8 cellular contexts compared by ENCODE assay signal in genomic region chr6:27472182-27472616, GRCh38. TPM values are rescaled to one million over a fixed set of nuclear protein-coding genes. Genes with fewer than 3 reads are reported as not detected.
A peak's percentile ranks its signal among the peaks of the same experiment; 100 is the strongest.
DNase-seq lines count a peak whose midpoint lies in the region; ATAC-seq and TF ChIP-seq lines count a peak whose summit lies in the region.

No MANE protein-coding gene starts in this region.

- H3K27ac ChIP-seq in HL-60 (replicated peaks): peak overlapping the region; percentile 88
- H3K27ac ChIP-seq in OCI-LY1 (ENCODE audit: low read depth, low read length, poor library complexity, severe bottlenecking): peak overlapping the region; percentile 90
- peak overlapping the region; percentile 74 for H3K27ac ChIP-seq in neural progenitor cell

- peaks cover 46% of the 10 kb centered on the region for H3K4me1 Mint-ChIP-seq in activated T-helper 1 cell treated with anti-CD3 and anti-CD28 coated beads, Interleukin-12 subunit alpha, Interleukin-12 subunit beta, Interleukin-2, Interleukin-4 antibody, amounts not matched to agents 30 ng/mL and 10 ng/mL and 1 ng/mL, durations not matched to agents 14 hours and 24 hours and 36 hours (ENCODE audit: low read depth)
- peaks cover 17% of the 10 kb centered on the region for H3K4me1 Mint-ChIP-seq in neural progenitor cell

- H2AFZ ChIP-seq in OCI-LY1 (ENCODE audit: low read length) (peak overlapping the region; percentile 38; the same call in 1 of the 2 replicates), neural progenitor cell (replicated peaks) (peak overlapping the region; percentile 96)

- peak overlapping the region; percentile 89 for H3K4me3 Mint-ChIP-seq in activated T-helper 1 cell treated with anti-CD3 and anti-CD28 coated beads, Interleukin-12 subunit alpha, Interleukin-12 subunit beta, Interleukin-2, Interleukin-4 antibody, amounts not matched to agents 30 ng/mL and 10 ng/mL and 1 ng/mL, durations not matched to agents 14 hours and 24 hours and 36 hours
- peak overlapping the region; percentile 88 for H3K4me3 Mint-ChIP-seq in neural progenitor cell

- intact Hi-C loops in activated T-helper 1 cell treated with anti-CD3 and anti-CD28 coated beads, Interleukin-12 subunit alpha, Interleukin-12 subunit beta, Interleukin-2, Interleukin-4 antibody, amounts not matched to agents 30 ng/mL and 10 ng/mL and 1 ng/mL, durations not matched to agents 14 hours and 24 hours and 36 hours (cut with micrococcal nuclease): loop anchor here (1.0 to 10.0 kb wide), 10 partner anchors 280 to 1516 kb away; partner anchors contain the start of genes ABT1, ZKSCAN8 and ZSCAN26

- H3K4me3 ChIP-seq in HL-60 (replicated peaks; ENCODE audit: insufficient read depth, low read length) (peak overlapping the region; percentile 70), OCI-LY1 (ENCODE audit: low read depth, low read length, poor library complexity, severe bottlenecking) (peak overlapping the region; percentile 93), fibroblast of the aortic adventitia (ENCODE audit: low read depth, low read length) (peak overlapping the region; percentile 86), neural progenitor cell (peak overlapping the region; percentile 62)

- H3K9me3 ChIP-seq in OCI-LY1 (ENCODE audit: low read length): peaks cover 18% of the 10 kb centered on the region
- no peaks in the 10 kb centered on the region for H3K9me3 ChIP-seq in neural progenitor cell (ENCODE audit: low read depth)

- H4K20me1 ChIP-seq in OCI-LY1 (ENCODE audit: insufficient read depth, low read length): no peaks in the 10 kb centered on the region
- no peaks in the 10 kb centered on the region for H4K20me1 ChIP-seq in neural progenitor cell (ENCODE audit: low read depth)

- peaks cover 9% of the 10 kb centered on the region for H3K9me3 Mint-ChIP-seq in activated T-helper 1 cell treated with anti-CD3 and anti-CD28 coated beads, Interleukin-12 subunit alpha, Interleukin-12 subunit beta, Interleukin-2, Interleukin-4 antibody, amounts not matched to agents 30 ng/mL and 10 ng/mL and 1 ng/mL, durations not matched to agents 14 hours and 24 hours and 36 hours
- H3K9me3 Mint-ChIP-seq in neural progenitor cell: peaks cover 28% of the 10 kb centered on the region

- H3K4me2 ChIP-seq in OCI-LY1 (ENCODE audit: low read length): peak overlapping the region; percentile 99
- H3K4me2 ChIP-seq in neural progenitor cell: peak overlapping the region; percentile 96

- no peaks in the 10 kb centered on the region for H3K27me3 Mint-ChIP-seq in activated T-helper 1 cell treated with anti-CD3 and anti-CD28 coated beads, Interleukin-12 subunit alpha, Interleukin-12 subunit beta, Interleukin-2, Interleukin-4 antibody, amounts not matched to agents 30 ng/mL and 10 ng/mL and 1 ng/mL, durations not matched to agents 14 hours and 24 hours and 36 hours (ENCODE audit: insufficient read depth)
- H3K27me3 Mint-ChIP-seq in neural progenitor cell (ENCODE audit: insufficient read depth, low read depth): peaks cover 4% of the 10 kb centered on the region

- peaks cover 37% of the 10 kb centered on the region for H3K36me3 Mint-ChIP-seq in activated T-helper 1 cell treated with anti-CD3 and anti-CD28 coated beads, Interleukin-12 subunit alpha, Interleukin-12 subunit beta, Interleukin-2, Interleukin-4 antibody, amounts not matched to agents 30 ng/mL and 10 ng/mL and 1 ng/mL, durations not matched to agents 14 hours and 24 hours and 36 hours (ENCODE audit: low read depth)
- H3K36me3 Mint-ChIP-seq in neural progenitor cell: peaks cover 44% of the 10 kb centered on the region

- peaks cover 45% of the 10 kb centered on the region for H3K36me3 ChIP-seq in OCI-LY1 (ENCODE audit: insufficient read depth, low read length)
- H3K36me3 ChIP-seq in neural progenitor cell: no peaks in the 10 kb centered on the region

- no peaks in the 10 kb centered on the region for H3K9me2 ChIP-seq in OCI-LY1 (ENCODE audit: low read depth, low read length)

- H3K4me1 ChIP-seq in OCI-LY1 (ENCODE audit: insufficient read depth, low read length, severe bottlenecking) (peaks cover 20% of the 10 kb centered on the region), neural progenitor cell (peaks cover 17% of the 10 kb centered on the region)

- TF ChIP-seq CTCF in HL-60 (IDR thresholded peaks at IDR 0.05; ENCODE audit: insufficient read depth, low read length) (no peak), OCI-LY1 (IDR thresholded peaks at IDR 0.05; ENCODE audit: low read length) (no peak), fibroblast of the aortic adventitia (IDR thresholded peaks at IDR 0.05; ENCODE audit: insufficient read depth, low read length) (no peak), neural progenitor cell (IDR thresholded peaks at IDR 0.05) (no peak)

- H3K79me2 ChIP-seq in OCI-LY1 (ENCODE audit: insufficient read depth, low read length) (peaks cover 21% of the 10 kb centered on the region), neural progenitor cell (ENCODE audit: low read depth) (peaks cover 19% of the 10 kb centered on the region)

- ATAC-seq in GM19463 (IDR thresholded peaks at IDR 0.05; ENCODE audit: unreplicated experiment): peak; percentile 38

- no peaks in the 10 kb centered on the region for H3K27me3 ChIP-seq in HL-60 (ENCODE audit: insufficient read depth, poor library complexity, severe bottlenecking)
- H3K27me3 ChIP-seq in OCI-LY1 (ENCODE audit: insufficient read depth, low read length): no peaks in the 10 kb centered on the region; the same call in 1 of the 2 replicates
- H3K27me3 ChIP-seq in neural progenitor cell: no peaks in the 10 kb centered on the region

- DNase-seq in COLO668 (lab: John Stamatoyannopoulos, UW; ENCODE audit: unreplicated experiment) (peak; percentile 77), HL-60 (ENCODE audit: low read depth in 1 of 2, low spot score in 1 of 2) (peak; percentile 79 to 82), fibroblast of the aortic adventitia (ENCODE audit: low read depth) (peak; percentile 75), neural progenitor cell (ENCODE audit: low spot score) (peak; percentile 75), superior temporal gyrus (ENCODE audit: extremely low spot score) (peak; percentile 65)
- DNase-seq in activated T-helper 1 cell treated with anti-CD3 and anti-CD28 coated beads, Interleukin-12 subunit alpha, Interleukin-12 subunit beta, Interleukin-2, Interleukin-4 antibody, amounts not matched to agents 30 ng/mL and 10 ng/mL and 1 ng/mL, durations not matched to agents 14 hours and 24 hours and 36 hours (ENCODE audit: low spot score): peak; percentile 47

- H3F3A ChIP-seq in OCI-LY1 (ENCODE audit: insufficient read depth, low read length) (no peaks in the 10 kb centered on the region), neural progenitor cell (ENCODE audit: low read depth) (peaks cover 24% of the 10 kb centered on the region)

- peak overlapping the region; percentile 95 for H3K9ac ChIP-seq in OCI-LY1 (ENCODE audit: low read length)
- H3K9ac ChIP-seq in neural progenitor cell: peak overlapping the region; percentile 61

- H3K27ac Mint-ChIP-seq in activated T-helper 1 cell treated with anti-CD3 and anti-CD28 coated beads, Interleukin-12 subunit alpha, Interleukin-12 subunit beta, Interleukin-2, Interleukin-4 antibody, amounts not matched to agents 30 ng/mL and 10 ng/mL and 1 ng/mL, durations not matched to agents 14 hours and 24 hours and 36 hours: peak overlapping the region; percentile 93
- peak overlapping the region; percentile 39 for H3K27ac Mint-ChIP-seq in neural progenitor cell

RNA-seq across cellular contexts. Expression of gene ZNF184, which starts 0.7 kb away (rescaled TPM):
- total RNA-seq in activated T-helper 1 cell treated with anti-CD3 and anti-CD28 coated beads, Interleukin-12 subunit alpha, Interleukin-12 subunit beta, Interleukin-2, Interleukin-4 antibody, amounts not matched to agents 30 ng/mL and 10 ng/mL and 1 ng/mL, durations not matched to agents 14 hours and 24 hours and 36 hours: 7.6 and 8.0 TPM in 2 replicates
- total RNA-seq in fibroblast of the aortic adventitia (ENCODE audit: low replicate concordance) (6.5 and 12.2 TPM in 2 replicates), neural progenitor cell (ENCODE audit: low replicate concordance) (13.4 and 21.8 TPM in 2 replicates)

Comparison
In these comparisons a context has a peak if more than half of its experiments do, and no peak if none do; other contexts are left out.
1. Peak in every context shown above with its lines: DNase-seq, ATAC-seq, H3K4me3 ChIP-seq and H3K27ac ChIP-seq.